ENCODE assay signal across 20 cellular contexts in the genomic region with DNA sequence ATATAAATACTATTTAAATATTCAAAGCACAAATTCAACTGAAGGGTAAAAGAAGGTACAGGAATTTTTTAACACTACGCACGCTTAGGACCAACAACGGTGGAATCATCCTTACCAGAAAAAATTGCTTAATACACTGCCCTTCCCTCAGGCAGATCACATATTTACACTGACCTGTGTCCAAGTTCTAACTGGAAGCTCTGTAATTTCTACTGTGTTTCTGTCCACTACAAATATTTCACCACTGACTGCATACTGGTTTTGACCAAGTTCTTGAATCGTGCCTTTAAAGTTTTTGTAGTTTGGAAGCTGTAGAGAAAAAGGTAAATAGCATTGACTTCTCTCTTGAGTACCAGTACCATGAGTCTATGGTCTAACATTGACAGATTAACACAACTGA.
"Had no signal": no experiment of that assay in that cellular context is flagged by ENCODE, and none has a peak within 500 bp of the region (broad histone marks: within the 10 kb centered on the region; RNA-seq: fewer than 3 reads in every experiment).

No MANE protein-coding gene starts in this region.

- H3K27me3 Mint-ChIP-seq: activated CD4-positive, alpha-beta memory T cell treated with anti-CD3 and anti-CD28 coated beads for 36 hours; activated naive CD4-positive, alpha-beta T cell treated with anti-CD3 and anti-CD28 coated beads, Interleukin-2, amount 10 ng/mL, durations not matched to agents 7 days and 5 days; progenitor cell of endocrine pancreas had no signal

- H3K36me3 ChIP-seq: ovary had no signal

- H3K9me3 ChIP-seq: gastroesophageal sphincter, lower lobe of right lung, mucosa of descending colon, ovary, sigmoid colon, stomach, thyroid gland had no signal

- H3K4me1 ChIP-seq: gastroesophageal sphincter, lower lobe of right lung, sigmoid colon, thyroid gland had no signal

- H3K27ac ChIP-seq: gastroesophageal sphincter, lower lobe of right lung, ovary, sigmoid colon, SK-N-MC, stomach, thyroid gland had no signal

- ATAC-seq: gastroesophageal sphincter; lower lobe of right lung; mucosa of descending colon; stimulated activated effector memory CD8-positive, alpha-beta T cell treated with anti-CD3 and anti-CD28 coated beads, Interleukin-12 subunit alpha, Interleukin-12 subunit beta, amount 100 ng/mL, for 72 hours had no signal

- H3K27me3 ChIP-seq: gastroesophageal sphincter, ovary, sigmoid colon, stomach, thyroid gland had no signal

- H3K9me3 Mint-ChIP-seq: activated CD4-positive, alpha-beta memory T cell treated with anti-CD3 and anti-CD28 coated beads for 36 hours; activated naive CD4-positive, alpha-beta T cell treated with anti-CD3 and anti-CD28 coated beads, Interleukin-2, amount 10 ng/mL, durations not matched to agents 7 days and 5 days; activated T-helper 1 cell treated with anti-CD3 and anti-CD28 coated beads, Interleukin-12 subunit alpha, Interleukin-12 subunit beta, Interleukin-2, Interleukin-4 antibody, amounts not matched to agents 30 ng/mL and 10 ng/mL and 1 ng/mL, durations not matched to agents 14 hours and 24 hours and 36 hours; stimulated activated effector memory CD8-positive, alpha-beta T cell treated with anti-CD3 and anti-CD28 coated beads, Interleukin-12 subunit alpha, Interleukin-12 subunit beta, amount 100 ng/mL, for 72 hours had no signal

- H3K4me3 Mint-ChIP-seq: activated CD4-positive, alpha-beta memory T cell treated with anti-CD3 and anti-CD28 coated beads for 36 hours; activated naive CD4-positive, alpha-beta T cell treated with anti-CD3 and anti-CD28 coated beads, Interleukin-2, amount 10 ng/mL, durations not matched to agents 7 days and 5 days; activated T-helper 1 cell treated with anti-CD3 and anti-CD28 coated beads, Interleukin-12 subunit alpha, Interleukin-12 subunit beta, Interleukin-2, Interleukin-4 antibody, amounts not matched to agents 30 ng/mL and 10 ng/mL and 1 ng/mL, durations not matched to agents 14 hours and 24 hours and 36 hours; stimulated activated effector memory CD8-positive, alpha-beta T cell treated with anti-CD3 and anti-CD28 coated beads, Interleukin-12 subunit alpha, Interleukin-12 subunit beta, amount 100 ng/mL, for 72 hours had no signal

- DNase-seq: activated CD4-positive, alpha-beta memory T cell treated with anti-CD3 and anti-CD28 coated beads for 36 hours; activated CD4-positive, alpha-beta T cell treated with anti-CD3 and anti-CD28 coated beads for 4 hours; activated gamma-delta T cell; activated naive CD4-positive, alpha-beta T cell treated with anti-CD3 and anti-CD28 coated beads, Interleukin-2, amount 10 ng/mL, durations not matched to agents 7 days and 5 days; amygdala; central memory CD4-positive, alpha-beta T cell; hippocampal formation; lower lobe of right lung; mucosa of descending colon; ovary; sigmoid colon; small intestine; stimulated activated CD4-positive, alpha-beta T cell treated with anti-CD3 and anti-CD28 coated beads, Interleukin-4, amount 100 ng/mL, for 24 hours; stomach; thyroid gland had no signal

- H3K27ac Mint-ChIP-seq: activated CD4-positive, alpha-beta memory T cell treated with anti-CD3 and anti-CD28 coated beads for 36 hours; activated naive CD4-positive, alpha-beta T cell treated with anti-CD3 and anti-CD28 coated beads, Interleukin-2, amount 10 ng/mL, durations not matched to agents 7 days and 5 days; progenitor cell of endocrine pancreas; stimulated activated effector memory CD8-positive, alpha-beta T cell treated with anti-CD3 and anti-CD28 coated beads, Interleukin-12 subunit alpha, Interleukin-12 subunit beta, amount 100 ng/mL, for 72 hours had no signal

- H3K4me3 ChIP-seq: gastroesophageal sphincter, lower lobe of right lung, mucosa of descending colon, ovary, sigmoid colon, SK-N-MC, stomach, thyroid gland had no signal

- H3K4me1 Mint-ChIP-seq: activated naive CD4-positive, alpha-beta T cell treated with anti-CD3 and anti-CD28 coated beads, Interleukin-2, amount 10 ng/mL, durations not matched to agents 7 days and 5 days; stimulated activated effector memory CD8-positive, alpha-beta T cell treated with anti-CD3 and anti-CD28 coated beads, Interleukin-12 subunit alpha, Interleukin-12 subunit beta, amount 100 ng/mL, for 72 hours had no signal
